ENCODE assay signal across 8 cellular contexts in the genomic region with DNA sequence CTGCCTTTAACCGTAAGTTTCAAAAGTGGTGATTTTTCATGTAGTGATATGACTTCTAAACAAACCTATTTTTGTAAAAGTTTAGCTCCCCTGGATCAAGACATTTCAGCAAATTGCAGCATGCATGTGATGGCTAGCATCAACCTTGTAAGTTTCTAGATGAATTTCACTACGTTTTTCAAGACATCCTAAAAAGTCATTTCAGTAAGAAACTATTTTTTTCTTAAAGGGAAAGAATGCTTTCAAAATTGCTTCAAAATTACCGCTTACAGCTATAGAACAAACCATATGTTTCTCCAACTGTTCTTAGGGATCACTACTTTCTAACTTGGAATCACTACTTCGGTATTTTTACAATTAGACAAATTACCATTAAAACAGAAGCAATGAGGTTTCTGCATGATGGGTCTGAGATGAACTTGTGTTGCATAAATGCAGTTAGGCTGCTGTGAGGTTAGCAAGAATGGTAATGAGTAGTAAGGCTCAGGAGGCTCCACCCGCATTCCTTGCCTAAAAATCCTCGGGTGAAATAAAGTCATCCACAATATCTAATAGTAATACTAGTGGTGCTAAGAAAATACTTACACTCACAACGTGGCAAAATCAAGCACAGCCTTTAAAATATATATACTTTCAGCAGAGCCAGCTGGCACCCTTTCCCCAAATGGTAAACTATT. TPM values are rescaled to one million over a fixed set of nuclear protein-coding genes. Genes with fewer than 3 reads are reported as not detected.
DNase-seq lines count a peak whose midpoint lies in the region; ATAC-seq and TF ChIP-seq lines count a peak whose summit lies in the region.

No MANE protein-coding gene starts in this region.

- H3K9me3 Mint-ChIP-seq in CD8-positive, alpha-beta T cell, result no peaks in the 10 kb centered on the region
- H3K9me3 Mint-ChIP-seq in osteocyte (ENCODE audit: unreplicated experiment), result no peaks in the 10 kb centered on the region

- peak overlapping the region; percentile 81 for H3K27ac Mint-ChIP-seq in CD8-positive, alpha-beta T cell
- H3K27ac Mint-ChIP-seq in osteocyte (ENCODE audit: unreplicated experiment), result peak overlapping the region; percentile 83

- no peaks in the 10 kb centered on the region for H3K27me3 ChIP-seq in CD8-positive, alpha-beta T cell (ENCODE audit: insufficient read depth, low read length)

- DNase-seq in CD8-positive, alpha-beta T cell, result no peak
- DNase-seq in SK-N-MC (ENCODE audit: low read depth, low spot score), result no peak
- peak; percentile 52 for DNase-seq in fibroblast of gingiva (ENCODE audit: low read depth)
- no peak for DNase-seq in osteocyte (ENCODE audit: extremely low spot score, unreplicated experiment)
- no peak for DNase-seq in NCI-H187 (lab: John Stamatoyannopoulos, UW)
- DNase-seq in cortex of kidney (lab: John Stamatoyannopoulos, UW), result no peak

- H3K9me3 ChIP-seq in CD8-positive, alpha-beta T cell (ENCODE audit: low read length), result no peaks in the 10 kb centered on the region
- H3K9me3 ChIP-seq in SK-N-MC (ENCODE audit: low read depth, low read length), result no peaks in the 10 kb centered on the region

- POLR2A ChIA-PET in CD8-positive, alpha-beta T cell (lab: Charles Lee), result interaction anchor here (0.6 to 2.6 kb wide), 12 partner anchors 9 to 238 kb away, joined by 3 to 11 read pairs (median 4); a partner anchor contains a TSS

- peak overlapping the region; percentile 71 for H3K9ac ChIP-seq in SK-N-MC (ENCODE audit: insufficient read length)

- intact Hi-C loops in CD8-positive, alpha-beta T cell (cut with DNase I, micrococcal nuclease), result loop anchor here (1.0 to 10.0 kb wide), 11 partner anchors 71 to 1839 kb away; a partner anchor contains a TSS

- H3K4me3 Mint-ChIP-seq in CD8-positive, alpha-beta T cell, result peak overlapping the region; percentile 86
- peak overlapping the region; percentile 77 for H3K4me3 Mint-ChIP-seq in osteocyte (ENCODE audit: unreplicated experiment)

- peaks cover 19% of the 10 kb centered on the region for H3K36me3 Mint-ChIP-seq in CD8-positive, alpha-beta T cell
- H3K36me3 Mint-ChIP-seq in osteocyte (ENCODE audit: unreplicated experiment), result no peaks in the 10 kb centered on the region

- peaks cover 24% of the 10 kb centered on the region for H3K4me1 ChIP-seq in CD8-positive, alpha-beta T cell (ENCODE audit: insufficient read depth, low read length)

- no peaks in the 10 kb centered on the region for H3K36me3 ChIP-seq in CD8-positive, alpha-beta T cell (ENCODE audit: insufficient read depth, low read length)
- H3K36me3 ChIP-seq in SK-N-MC (ENCODE audit: insufficient read depth, low read length), result no peaks in the 10 kb centered on the region; the same call in 1 of the 2 replicates

- H3K4me3 ChIP-seq in CD8-positive, alpha-beta T cell (ENCODE audit: low read depth, low read length), result peak overlapping the region; percentile 76
- peak overlapping the region; percentile 87 for H3K4me3 ChIP-seq in SK-N-MC

- peak overlapping the region; percentile 87 for H3K27ac ChIP-seq in CD8-positive, alpha-beta T cell (ENCODE audit: low read depth, low read length)
- H3K27ac ChIP-seq in SK-N-MC, result peak overlapping the region; percentile 22; the same call in 1 of the 2 replicates

- no peak for TF ChIP-seq CTCF in CD8-positive, alpha-beta T cell (IDR thresholded peaks at IDR 0.05)
- TF ChIP-seq CTCF in osteocyte (IDR thresholded peaks at IDR 0.05), result no peak

- H3K4me1 Mint-ChIP-seq in CD8-positive, alpha-beta T cell (ENCODE audit: low read depth), result peaks cover 27% of the 10 kb centered on the region
- H3K4me1 Mint-ChIP-seq in osteocyte (ENCODE audit: unreplicated experiment), result peaks cover 19% of the 10 kb centered on the region

- peaks cover 11% of the 10 kb centered on the region for H3K27me3 Mint-ChIP-seq in CD8-positive, alpha-beta T cell (ENCODE audit: low read depth)
- H3K27me3 Mint-ChIP-seq in osteocyte (ENCODE audit: unreplicated experiment), result no peaks in the 10 kb centered on the region

- CTCF ChIA-PET in CD8-positive, alpha-beta T cell (lab: Charles Lee), result interaction anchor here (1.0 to 1.8 kb wide), 5 partner anchors 8 to 239 kb away, joined by 3 to 11 read pairs (median 4); no protein-coding TSS in a partner anchor

- no peak for ATAC-seq in CD8-positive, alpha-beta T cell
- ATAC-seq in HG02642 (IDR thresholded peaks at IDR 0.05; ENCODE audit: poor library complexity, unreplicated experiment) (no peak), HG02981 (IDR thresholded peaks at IDR 0.05; ENCODE audit: unreplicated experiment) (no peak)

RNA-seq across cellular contexts. Expression of a gene that starts 53.8 kb away (rescaled TPM):
- 1 to 10 TPM; 2.2 to 2.4 TPM for total RNA-seq in CD8-positive, alpha-beta T cell
- 16.6 and 18.6 TPM in 2 replicates for total RNA-seq in osteocyte
